Comparison of ENCODE assay signal across 1 cellular context in the genomic region with DNA sequence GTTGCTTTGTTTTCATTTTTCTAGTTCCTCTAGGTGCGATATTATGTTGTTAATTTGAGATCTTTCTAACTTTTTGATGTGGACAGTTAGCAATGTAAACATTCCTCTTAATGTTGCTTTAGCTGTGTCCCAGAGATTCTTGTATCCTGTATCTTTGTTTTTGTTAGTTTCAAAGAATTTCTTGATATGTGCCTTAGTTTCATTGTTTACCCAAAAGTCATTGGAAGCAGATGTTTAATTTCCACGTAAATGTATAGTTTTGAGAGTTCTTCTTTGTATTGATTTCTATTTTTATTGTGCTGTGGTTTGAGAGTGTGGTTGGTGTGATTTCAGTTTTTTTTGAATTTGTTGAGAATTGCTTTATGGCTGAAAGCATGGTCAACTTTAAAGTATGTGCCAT.
TF ChIP-seq lines count a peak whose summit lies in the region.

No MANE protein-coding gene starts in this region.

TF ChIP-seq in GM23338, 12 proteins besides CTCF, POLR2A, EP300 and RAD21 (continued from another document):
- no peak for TF ChIP-seq ZNF462 (CRISPR knock-in tag; IDR thresholded peaks at IDR 0.05)
- TF ChIP-seq STAT1 (IDR thresholded peaks at IDR 0.05; ENCODE audit: unreplicated experiment): no peak
- TF ChIP-seq NANOG (IDR thresholded peaks at IDR 0.05; ENCODE audit: borderline replicate concordance): no peak
- no peak for TF ChIP-seq ZNF331 (CRISPR knock-in tag; IDR thresholded peaks at IDR 0.05; ENCODE audit: low read depth)
- TF ChIP-seq ZNF114 (CRISPR knock-in tag; IDR thresholded peaks at IDR 0.05): no peak
- no peak for TF ChIP-seq POLR2AphosphoS5 (IDR thresholded peaks at IDR 0.05; ENCODE audit: low read depth)
- TF ChIP-seq CREB1 (CRISPR knock-in tag; IDR thresholded peaks at IDR 0.05; ENCODE audit: low read depth): no peak
- TF ChIP-seq EZH2phosphoT487 (IDR thresholded peaks at IDR 0.05; ENCODE audit: unreplicated experiment): no peak
- TF ChIP-seq, protein P1, sequence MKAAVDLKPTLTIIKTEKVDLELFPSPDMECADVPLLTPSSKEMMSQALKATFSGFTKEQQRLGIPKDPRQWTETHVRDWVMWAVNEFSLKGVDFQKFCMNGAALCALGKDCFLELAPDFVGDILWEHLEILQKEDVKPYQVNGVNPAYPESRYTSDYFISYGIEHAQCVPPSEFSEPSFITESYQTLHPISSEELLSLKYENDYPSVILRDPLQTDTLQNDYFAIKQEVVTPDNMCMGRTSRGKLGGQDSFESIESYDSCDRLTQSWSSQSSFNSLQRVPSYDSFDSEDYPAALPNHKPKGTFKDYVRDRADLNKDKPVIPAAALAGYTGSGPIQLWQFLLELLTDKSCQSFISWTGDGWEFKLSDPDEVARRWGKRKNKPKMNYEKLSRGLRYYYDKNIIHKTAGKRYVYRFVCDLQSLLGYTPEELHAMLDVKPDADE (IDR thresholded peaks at IDR 0.05): no peak
